In genomic region chr9:109253637-109254284, GRCh38 we compare ENCODE assay signal across 11 cellular contexts.
DNase-seq lines count a peak whose midpoint lies in the region; ATAC-seq and TF ChIP-seq lines count a peak whose summit lies in the region.
"Had no signal": no experiment of that assay in that cellular context is flagged by ENCODE, and none has a peak within 500 bp of the region (broad histone marks: within the 10 kb centered on the region; RNA-seq: fewer than 3 reads in every experiment).

No MANE protein-coding gene starts in this region.

- intact Hi-C loops in left ventricle myocardium superior (cut with micrococcal nuclease) = no loop called here

- peaks cover 0 to 35% (median 6%) of the 10 kb centered on the region in 4 donors for H3K4me1 ChIP-seq in tibial nerve

- ATAC-seq in left ventricle myocardium superior (peak; percentile 42), GM19351 (IDR thresholded peaks at IDR 0.05; ENCODE audit: unreplicated experiment) (no peak)
- ATAC-seq: activated CD8-positive, alpha-beta T cell treated with anti-CD3 and anti-CD28 coated beads, Interleukin-2, amount 10 ng/mL, durations not matched to agents 7 days and 5 days had no signal

- WGBS in tibial nerve, 2 donors = 45 to 48% methylated on average over 7 of the region's 7 CpGs

- peak overlapping the region; percentile 98 for H3K27ac ChIP-seq in VCaP
- H3K27ac ChIP-seq in tibial nerve = peak overlapping the region in 3 of 4 donors; percentile 16 to 76 (median 72)

- peak; percentile 21 for DNase-seq in NCI-H2107 treated with DMSO at 0.1 percent for 48 hours (lab: John Stamatoyannopoulos, UW; ENCODE audit: unreplicated experiment)
- DNase-seq in NCI-H2107 (lab: John Stamatoyannopoulos, UW) = no peak
- DNase-seq in left ventricle myocardium superior = no peak
- peak in 1 of 2 donors; percentile 29 for DNase-seq in tibial nerve (ENCODE audit: low spot score in 2 of 2)
- DNase-seq in T-helper 1 cell = no peak
- no peak for DNase-seq in HuH-7.5 (ENCODE audit: low spot score)
- DNase-seq: activated CD8-positive, alpha-beta T cell treated with anti-CD3 and anti-CD28 coated beads, Interleukin-2, amount 10 ng/mL, durations not matched to agents 7 days and 5 days; H7; retina had no signal

- peaks cover 0 to 10% (median 0%) of the 10 kb centered on the region in 3 donors for H3K36me3 ChIP-seq in tibial nerve

- TF ChIP-seq CTCF in VCaP (conservative IDR thresholded peaks at IDR 0.05) = peak; percentile 62
- no peak for TF ChIP-seq CTCF in tibial nerve (IDR thresholded peaks at IDR 0.05)

- no peak overlapping the region for H3K4me3 ChIP-seq in tibial nerve

- no peaks in the 10 kb centered on the region for H3K27me3 ChIP-seq in tibial nerve

- H3K9me3 ChIP-seq in tibial nerve = no peaks in the 10 kb centered on the region

- TF ChIP-seq EP300 in tibial nerve (IDR thresholded peaks at IDR 0.05) = peak in 1 of 2 donors; percentile 39

- no peak for TF ChIP-seq POLR2A in tibial nerve (IDR thresholded peaks at IDR 0.05)
